ENCODE assay signal across 11 cellular contexts in the genomic region with DNA sequence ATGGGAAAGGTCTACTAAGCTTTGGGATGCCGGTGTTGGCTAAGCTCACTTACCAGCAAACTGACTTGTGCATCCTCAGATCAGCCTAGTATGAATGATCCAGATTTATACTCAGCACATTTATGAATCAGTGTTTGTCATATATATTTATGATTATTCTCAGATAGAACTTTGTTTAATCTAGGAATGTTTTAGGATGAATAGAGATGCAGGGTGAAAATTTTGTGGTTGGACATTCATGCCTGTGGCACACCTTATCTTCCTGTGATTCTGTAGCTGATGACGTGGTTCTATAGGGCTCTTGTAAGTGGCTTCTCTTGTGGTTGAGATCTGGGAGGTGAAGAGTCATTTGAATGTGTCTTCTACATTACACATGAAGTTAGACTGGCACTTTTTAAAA. TPM values are rescaled to one million over a fixed set of nuclear protein-coding genes. Genes with fewer than 3 reads are reported as not detected.
DNase-seq lines count a peak whose midpoint lies in the region; ATAC-seq, FAIRE-seq and TF ChIP-seq lines count a peak whose summit lies in the region.
"Had no signal": no experiment of that assay in that cellular context is flagged by ENCODE, and none has a peak within 500 bp of the region (broad histone marks: within the 10 kb centered on the region; RNA-seq: fewer than 3 reads in every experiment).

No MANE protein-coding gene starts in this region.

- intact Hi-C loops in heart left ventricle (cut with DNase I) (loop anchor here in 3 of 10 donors (10.0 kb wide), 3 partner anchors 86 to 514 kb away; a partner anchor contains a TSS), right cardiac atrium (cut with DNase I) (no loop called here)

- peak overlapping the region in 10 of 12 donors; percentile 14 to 97 (median 69) for H3K27ac ChIP-seq in heart left ventricle
- no peak overlapping the region for H3K27ac ChIP-seq in right cardiac atrium (ENCODE audit: low read length)
- H3K27ac ChIP-seq: tibial nerve had no signal

- FAIRE-seq in urothelium cell line (lab: Jason Lieb, UNC), result no peak

- H3K4me3 ChIP-seq in heart left ventricle (no peak overlapping the region), right cardiac atrium (ENCODE audit: low read length) (no peak overlapping the region), cardiac fibroblast (replicated peaks in 1 of 2; ENCODE audit: low read depth in 2 of 2, low read length in 2 of 2) (no peak overlapping the region)
- H3K4me3 ChIP-seq: HAP-1, tibial nerve had no signal

- H3K4me1 ChIP-seq in heart left ventricle (peaks cover 0 to 24% (median 7%) of the 10 kb centered on the region in 12 donors), right cardiac atrium (ENCODE audit: control insufficient read depth, insufficient read depth, low read length) (peaks cover 1% of the 10 kb centered on the region)
- H3K4me1 ChIP-seq: HAP-1 had no signal

- H3K9me3 ChIP-seq in heart left ventricle (no peaks in the 10 kb centered on the region), right cardiac atrium (ENCODE audit: control insufficient read depth, low read length) (no peaks in the 10 kb centered on the region)
- H3K9me3 ChIP-seq: HAP-1, tibial nerve had no signal

- no peaks in the 10 kb centered on the region for H3K27me3 ChIP-seq in heart left ventricle
- H3K27me3 ChIP-seq in right cardiac atrium (ENCODE audit: control insufficient read depth, insufficient read depth), result no peaks in the 10 kb centered on the region
- H3K27me3 ChIP-seq: tibial nerve had no signal

- TF ChIP-seq POLR2A in heart left ventricle (IDR thresholded peaks at IDR 0.05), result no peak

- ATAC-seq in heart left ventricle (no peak), right cardiac atrium (no peak), GM18498 (IDR thresholded peaks at IDR 0.05; ENCODE audit: unreplicated experiment) (no peak), HG03342 (IDR thresholded peaks at IDR 0.05; ENCODE audit: unreplicated experiment) (no peak)

- DNase-seq in heart left ventricle, result no peak
- no peak for DNase-seq in right cardiac atrium
- DNase-seq in LHCN-M2 (ENCODE audit: low read depth), result peak; percentile 45
- peak; percentile 66 to 88 for DNase-seq in cardiac fibroblast (ENCODE audit: low read depth in 2 of 2)
- DNase-seq in urothelium cell line (ENCODE audit: low spot score), result peak; percentile 26
- no peak for DNase-seq in C1 segment of cervical spinal cord (lab: John Stamatoyannopoulos, UW)
- DNase-seq: Karpas-422 had no signal

- 0 to 82% (median 56%) methylated on average over 2 of the region's 2 CpGs for WGBS in heart left ventricle, 4 donors
- WGBS in right cardiac atrium, result 90% methylated on average over 2 of the region's 2 CpGs

- H3K36me3 ChIP-seq in heart left ventricle, result no peaks in the 10 kb centered on the region
- H3K36me3 ChIP-seq: HAP-1, tibial nerve had no signal

- TF ChIP-seq CTCF in heart left ventricle (IDR thresholded peaks at IDR 0.05) (no peak), cardiac fibroblast (IDR thresholded peaks at IDR 0.05; ENCODE audit: low read depth, low read length) (no peak)

RNA-seq across cellular contexts. Expression of a gene that starts 11.4 kb away (rescaled TPM):
- 100 to 1,000 TPM in 8 of 9 donors, 10 to 100 TPM in 1; 67.4 to 267 (median 160) TPM for total RNA-seq in heart left ventricle
- polyA plus RNA-seq in heart left ventricle, result 100 to 1,000 TPM in 1 of 2 donors, 10 to 100 TPM in 1; 90.1 to 146 TPM
- total RNA-seq in right cardiac atrium, result 10 to 100 TPM; 11.6 to 15.3 (median 12.0) TPM
- polyA plus RNA-seq in right cardiac atrium, result 6.2 TPM
- 17.9 and 19.9 TPM in 2 replicates for total RNA-seq in LHCN-M2 (2014; rRNA removed)
- 5.6 TPM for polyA plus RNA-seq in LHCN-M2 (2012)

Comparison
In these comparisons a context has a peak if more than half of its experiments do, and no peak if none do; other contexts are left out.
1. DNase-seq: peak in LHCN-M2 (single experiment), cardiac fibroblast (2 of 2) and urothelium cell line (single experiment); none in heart left ventricle (0 of 5), right cardiac atrium (0 of 3) and C1 segment of cervical spinal cord (0 of 14).